ENCODE assay signal across 9 cellular contexts in genomic region chr21:34846214-34846575, GRCh38.
DNase-seq lines count a peak whose midpoint lies in the region; ATAC-seq and TF ChIP-seq lines count a peak whose summit lies in the region.
"Had no signal": no experiment of that assay in that cellular context is flagged by ENCODE, and none has a peak within 500 bp of the region (broad histone marks: within the 10 kb centered on the region; RNA-seq: fewer than 3 reads in every experiment).

No MANE protein-coding gene starts in this region.

- peak overlapping the region; percentile 96 for H3K27ac ChIP-seq in HEK293 (ENCODE audit: extremely low read depth, low read depth, low read length)
- H3K27ac ChIP-seq in SJSA1, result peak overlapping the region; percentile 30; the same call in 1 of the 2 replicates
- peak overlapping the region in 5 of 8 donors; percentile 15 to 55 (median 49) for H3K27ac ChIP-seq in spleen

- ATAC-seq in HG02610 (IDR thresholded peaks at IDR 0.05; ENCODE audit: unreplicated experiment), result no peak
- no peak for ATAC-seq in GM19324 (IDR thresholded peaks at IDR 0.05; ENCODE audit: low FRiP score, unreplicated experiment)

- no peak for DNase-seq in SJSA1 (ENCODE audit: low read depth in 1 of 2, low spot score in 2 of 2)
- DNase-seq in foreskin melanocyte, result peak; percentile 41
- DNase-seq in spleen, result no peak
- DNase-seq in AG08396 (ENCODE audit: low spot score), result no peak
- DNase-seq: aorta, NCI-H1048 had no signal

- 36 to 63% (median 50%) methylated on average over 2 of the region's 2 CpGs for WGBS in spleen, 5 donors

- intact Hi-C loops in spleen (cut with DNase I; ENCODE audit: low total_unique reads), result no loop called here

- CTCF ChIA-PET in HEK293 (lab: Yijun Ruan, JAX), result interaction anchor here (0.6 to 3.0 kb wide), 4 partner anchors 100 to 994 kb away, joined by 3 to 10 read pairs (median 4); no protein-coding TSS in a partner anchor

- H3K36me3 ChIP-seq in HEK293 (ENCODE audit: control insufficient read depth in 2 of 2, insufficient read depth in 1 of 2, low read length in 2 of 2), result no peaks in the 10 kb centered on the region
- H3K36me3 ChIP-seq in SJSA1, result peaks cover 83% of the 10 kb centered on the region
- peaks cover 0 to 67% (median 8%) of the 10 kb centered on the region in 6 donors for H3K36me3 ChIP-seq in spleen

- TF ChIP-seq CTCF in HEK293 (tag by site-specific recombination; IDR thresholded peaks at IDR 0.05), result no peak
- no peak for TF ChIP-seq CTCF in spleen (IDR thresholded peaks at IDR 0.05 in 8 of 11, conservative IDR thresholded peaks at IDR 0.05 in 3 of 11)

- H3K27me3 ChIP-seq in SJSA1 (replicated peaks) (no peaks in the 10 kb centered on the region), spleen (replicated peaks in 1 of 7) (no peaks in the 10 kb centered on the region)

- no peak overlapping the region for H3K4me3 ChIP-seq in HEK293 (ENCODE audit: low read depth, low read length)
- H3K4me3 ChIP-seq in SJSA1, result no peak overlapping the region
- no peak overlapping the region for H3K4me3 ChIP-seq in spleen

- H3K9me3 ChIP-seq in HEK293 (ENCODE audit: control insufficient read depth, insufficient read depth, low read depth, low read length), result no peaks in the 10 kb centered on the region
- H3K9me3 ChIP-seq in SJSA1 (replicated peaks), result no peaks in the 10 kb centered on the region
- H3K9me3 ChIP-seq in spleen, result no peaks in the 10 kb centered on the region

- no peak for TF ChIP-seq POLR2A in spleen (IDR thresholded peaks at IDR 0.05)

- H3K4me1 ChIP-seq in HEK293 (ENCODE audit: control insufficient read depth, insufficient read depth, low read length) (peaks cover 39% of the 10 kb centered on the region), SJSA1 (replicated peaks) (peaks cover 41% of the 10 kb centered on the region), spleen (peaks cover 25 to 60% (median 38%) of the 10 kb centered on the region in 6 donors)

- POLR2A ChIA-PET in HEK293 (lab: Yijun Ruan, JAX), result interaction anchor here (0.6 to 4.2 kb wide), 12 partner anchors 9 to 746 kb away, joined by 3 to 56 read pairs (median 5); no protein-coding TSS in a partner anchor

TF ChIP-seq in HEK293, 187 proteins besides CTCF, POLR2A, EP300 and RAD21:
- TF ChIP-seq TRIM28 (IDR thresholded peaks at IDR 0.05; ENCODE audit: borderline replicate concordance, low read length) (no peak), ZNF148 (tag by site-specific recombination; IDR thresholded peaks at IDR 0.05; ENCODE audit: borderline replicate concordance) (no peak), ZNF362 (tag by site-specific recombination; IDR thresholded peaks at IDR 0.05) (0 out of 2 replicates have a peak, but pooled peaks have one; percentile 32), ZEB2 (tag by site-specific recombination; IDR thresholded peaks at IDR 0.05) (no peak), ZIC2 (tag by site-specific recombination; IDR thresholded peaks at IDR 0.05) (no peak), ZNF155 (tag by site-specific recombination; IDR thresholded peaks at IDR 0.05) (no peak), SALL2 (tag by site-specific recombination; IDR thresholded peaks at IDR 0.05; ENCODE audit: borderline replicate concordance) (no peak)

Comparison
In these comparisons a context has a peak if more than half of its experiments do, and no peak if none do; other contexts are left out.
1. H3K27ac ChIP-seq: peak in every context shown above with its lines; median percentile 96 in HEK293; 49 in spleen; 30 in SJSA1.